ENCODE assay signal across 1 cellular context in the genomic region with DNA sequence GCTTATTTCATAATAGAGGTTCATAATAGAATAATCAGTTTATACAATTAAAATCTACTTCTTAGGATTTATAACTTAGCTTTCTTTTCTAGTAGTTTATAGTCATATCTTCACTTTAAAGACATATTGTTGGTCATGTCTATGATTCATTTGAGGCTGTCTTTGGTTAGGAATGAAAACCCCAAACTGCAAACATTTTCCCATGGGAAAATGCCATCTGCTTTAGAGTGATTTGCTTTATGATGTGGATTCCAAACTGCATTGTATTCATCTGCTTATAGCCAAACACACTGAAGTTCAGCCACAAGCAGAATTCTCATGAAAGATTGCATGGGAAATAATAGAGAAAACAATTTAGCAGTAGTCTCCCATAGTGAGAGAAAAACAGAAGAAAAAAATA.
TF ChIP-seq lines count a peak whose summit lies in the region.

No MANE protein-coding gene starts in this region.

TF ChIP-seq in IMR-90, 13 proteins besides CTCF, POLR2A, EP300 and RAD21 (continued from another document):
- TF ChIP-seq, protein P1, sequence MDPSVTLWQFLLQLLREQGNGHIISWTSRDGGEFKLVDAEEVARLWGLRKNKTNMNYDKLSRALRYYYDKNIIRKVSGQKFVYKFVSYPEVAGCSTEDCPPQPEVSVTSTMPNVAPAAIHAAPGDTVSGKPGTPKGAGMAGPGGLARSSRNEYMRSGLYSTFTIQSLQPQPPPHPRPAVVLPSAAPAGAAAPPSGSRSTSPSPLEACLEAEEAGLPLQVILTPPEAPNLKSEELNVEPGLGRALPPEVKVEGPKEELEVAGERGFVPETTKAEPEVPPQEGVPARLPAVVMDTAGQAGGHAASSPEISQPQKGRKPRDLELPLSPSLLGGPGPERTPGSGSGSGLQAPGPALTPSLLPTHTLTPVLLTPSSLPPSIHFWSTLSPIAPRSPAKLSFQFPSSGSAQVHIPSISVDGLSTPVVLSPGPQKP (IDR thresholded peaks at IDR 0.05; ENCODE audit: borderline replicate concordance, low read depth, low read length) = no peak
- TF ChIP-seq CHD1 (IDR thresholded peaks at IDR 0.05; ENCODE audit: low read depth, low read length) (no peak), BHLHE40 (IDR thresholded peaks at IDR 0.05; ENCODE audit: low read depth, low read length) (no peak), NFE2L2 (IDR thresholded peaks at IDR 0.05; ENCODE audit: low read depth, low read length) (no peak), CEBPB (IDR thresholded peaks at IDR 0.05; ENCODE audit: low read depth, low read length) (no peak), MAFK (IDR thresholded peaks at IDR 0.05; ENCODE audit: low read depth, low read length) (no peak), MXI1 (IDR thresholded peaks at IDR 0.05; ENCODE audit: borderline replicate concordance, low read depth, low read length) (no peak), FOS (IDR thresholded peaks at IDR 0.05; ENCODE audit: low read depth, low read length) (no peak)
- TF ChIP-seq, protein P2, sequence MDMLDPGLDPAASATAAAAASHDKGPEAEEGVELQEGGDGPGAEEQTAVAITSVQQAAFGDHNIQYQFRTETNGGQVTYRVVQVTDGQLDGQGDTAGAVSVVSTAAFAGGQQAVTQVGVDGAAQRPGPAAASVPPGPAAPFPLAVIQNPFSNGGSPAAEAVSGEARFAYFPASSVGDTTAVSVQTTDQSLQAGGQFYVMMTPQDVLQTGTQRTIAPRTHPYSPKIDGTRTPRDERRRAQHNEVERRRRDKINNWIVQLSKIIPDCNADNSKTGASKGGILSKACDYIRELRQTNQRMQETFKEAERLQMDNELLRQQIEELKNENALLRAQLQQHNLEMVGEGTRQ (IDR thresholded peaks at IDR 0.05; ENCODE audit: low read depth, low read length) = no peak
